Comparison of ENCODE assay signal across 23 cellular contexts in the genomic region with DNA sequence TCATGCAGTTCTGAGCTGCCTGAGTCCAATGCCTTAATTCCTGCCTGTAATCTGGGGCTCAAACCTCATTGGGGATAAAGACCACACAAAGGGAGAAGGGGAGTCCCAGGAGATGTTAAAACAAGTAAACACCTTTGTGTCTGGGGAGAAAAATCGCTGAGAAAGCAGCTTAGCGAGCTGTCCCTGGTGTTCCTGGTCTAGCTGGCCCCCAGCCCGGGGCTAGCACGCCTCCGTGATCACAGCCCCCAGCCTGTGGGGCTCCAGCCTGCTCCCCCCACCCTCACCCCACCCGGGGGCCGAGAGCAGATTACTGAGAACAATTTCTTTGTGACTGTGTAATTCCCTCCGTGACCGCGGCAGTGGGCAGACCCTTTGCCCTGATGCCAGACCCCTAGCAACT. TPM values are rescaled to one million over a fixed set of nuclear protein-coding genes. Genes with fewer than 3 reads are reported as not detected.
DNase-seq lines count a peak whose midpoint lies in the region; ATAC-seq and TF ChIP-seq lines count a peak whose summit lies in the region.
"Had no signal": no experiment of that assay in that cellular context is flagged by ENCODE, and none has a peak within 500 bp of the region (broad histone marks: within the 10 kb centered on the region; RNA-seq: fewer than 3 reads in every experiment).

No MANE protein-coding gene starts in this region.

- peaks cover 64% of the 10 kb centered on the region for H3K4me1 Mint-ChIP-seq in nephron progenitor cell
- peaks cover 8% of the 10 kb centered on the region for H3K4me1 Mint-ChIP-seq in type B pancreatic cell (ENCODE audit: unreplicated experiment)
- H3K4me1 Mint-ChIP-seq in stimulated activated memory B cell treated with anti-CD40 and anti-IgM and Interleukin-4, amounts not matched to agents 10 μg/mL and 1 μg/mL and 100 μg/mL, for 72 hours = peaks cover 18% of the 10 kb centered on the region

- H3K27ac ChIP-seq in cardiac muscle cell (peak overlapping the region; percentile 28), coronary artery (no peak overlapping the region)

- H3K27ac Mint-ChIP-seq in nephron progenitor cell (peak overlapping the region; percentile 67), type B pancreatic cell (no peak overlapping the region)
- no peak overlapping the region for H3K27ac Mint-ChIP-seq in stimulated activated memory B cell treated with anti-CD40 and anti-IgM and Interleukin-4, amounts not matched to agents 10 μg/mL and 1 μg/mL and 100 μg/mL, for 72 hours
- H3K27ac Mint-ChIP-seq: CD8-positive, alpha-beta T cell had no signal

- intact Hi-C loops in Right ventricle myocardium superior (cut with DNase I) = no loop called here

- TF ChIP-seq CTCF in cardiac muscle cell (IDR thresholded peaks at IDR 0.05; ENCODE audit: low read depth, low read length) (no peak), coronary artery (IDR thresholded peaks at IDR 0.05) (no peak), nephron progenitor cell (IDR thresholded peaks at IDR 0.05) (no peak), type B pancreatic cell (conservative IDR thresholded peaks at IDR 0.05) (no peak)

- H3K36me3 Mint-ChIP-seq in nephron progenitor cell (ENCODE audit: low read depth) = peaks cover 32% of the 10 kb centered on the region
- H3K36me3 Mint-ChIP-seq in type B pancreatic cell = peaks cover 4% of the 10 kb centered on the region
- H3K36me3 Mint-ChIP-seq in stimulated activated memory B cell treated with anti-CD40 and anti-IgM and Interleukin-4, amounts not matched to agents 10 μg/mL and 1 μg/mL and 100 μg/mL, for 72 hours = peaks cover 51% of the 10 kb centered on the region

- no peak overlapping the region for H3K4me3 ChIP-seq in cardiac muscle cell
- no peak overlapping the region for H3K4me3 ChIP-seq in coronary artery

- H3K27me3 ChIP-seq in cardiac muscle cell = no peaks in the 10 kb centered on the region

- no peak for DNase-seq in cardiac muscle cell (ENCODE audit: low read depth in 1 of 2, low spot score in 1 of 2)
- DNase-seq in Right ventricle myocardium superior = no peak
- DNase-seq in coronary artery (ENCODE audit: low spot score) = peak; percentile 40
- DNase-seq in nephron progenitor cell = no peak
- no peak for DNase-seq in type B pancreatic cell (ENCODE audit: extremely low spot score, unreplicated experiment)
- DNase-seq: C1 segment of cervical spinal cord; Caco-2; CD8-positive, alpha-beta T cell; DND-41; HCEC 1CT; KBM-7; MV-4-11; NCI-H1105; NCI-H1436 treated with DMSO at 0.1 percent for 48 hours; NCI-H187 treated with DMSO at 0.1 percent for 48 hours; NCI-H2107; NCI-H446; NCI-H524 treated with DMSO at 0.1 percent for 48 hours; NCI-H774; RPMI8226; SHP77 treated with DMSO at 0.1 percent for 48 hours had no signal

- H3K27me3 Mint-ChIP-seq in nephron progenitor cell (ENCODE audit: low read depth, poor library complexity) = no peaks in the 10 kb centered on the region
- no peaks in the 10 kb centered on the region for H3K27me3 Mint-ChIP-seq in type B pancreatic cell
- no peaks in the 10 kb centered on the region for H3K27me3 Mint-ChIP-seq in stimulated activated memory B cell treated with anti-CD40 and anti-IgM and Interleukin-4, amounts not matched to agents 10 μg/mL and 1 μg/mL and 100 μg/mL, for 72 hours

- H3K9me3 Mint-ChIP-seq in nephron progenitor cell (no peaks in the 10 kb centered on the region), type B pancreatic cell (no peaks in the 10 kb centered on the region)
- no peaks in the 10 kb centered on the region for H3K9me3 Mint-ChIP-seq in stimulated activated memory B cell treated with anti-CD40 and anti-IgM and Interleukin-4, amounts not matched to agents 10 μg/mL and 1 μg/mL and 100 μg/mL, for 72 hours
- H3K9me3 Mint-ChIP-seq: CD8-positive, alpha-beta T cell had no signal

- no peaks in the 10 kb centered on the region for H3K9me3 ChIP-seq in cardiac muscle cell (ENCODE audit: low read depth)
- H3K9me3 ChIP-seq: Caco-2 had no signal

- no peaks in the 10 kb centered on the region for H3K4me1 ChIP-seq in cardiac muscle cell (ENCODE audit: low read depth)
- H3K4me1 ChIP-seq: Caco-2 had no signal

- H3K36me3 ChIP-seq in cardiac muscle cell = peaks cover 18% of the 10 kb centered on the region

- no peak for ATAC-seq in Right ventricle myocardium superior (ENCODE audit: poor library complexity)
- ATAC-seq in stimulated activated memory B cell treated with anti-CD40 and anti-IgM and Interleukin-4, amounts not matched to agents 10 μg/mL and 1 μg/mL and 100 μg/mL, for 72 hours = no peak
- no peak for ATAC-seq in GM18517 (IDR thresholded peaks at IDR 0.05; ENCODE audit: unreplicated experiment)
- ATAC-seq: CD8-positive, alpha-beta T cell had no signal

- H3K4me3 Mint-ChIP-seq in nephron progenitor cell (no peak overlapping the region), type B pancreatic cell (no peak overlapping the region)
- no peak overlapping the region for H3K4me3 Mint-ChIP-seq in stimulated activated memory B cell treated with anti-CD40 and anti-IgM and Interleukin-4, amounts not matched to agents 10 μg/mL and 1 μg/mL and 100 μg/mL, for 72 hours
- H3K4me3 Mint-ChIP-seq: CD8-positive, alpha-beta T cell had no signal

RNA-seq across cellular contexts. Expression of gene DPCD, which starts 24.8 kb away (rescaled TPM):
- total RNA-seq in cardiac muscle cell (120 and 257 TPM in 2 replicates), Right ventricle myocardium superior (22.7 TPM), type B pancreatic cell (ENCODE audit: low replicate concordance) (32.3 and 37.3 TPM in 2 replicates)
- 146 and 161 TPM in 2 replicates for polyA plus RNA-seq in cardiac muscle cell

RNA-seq across cellular contexts. Expression of gene POLL, which starts 24.8 kb away (rescaled TPM):
- 27.6 and 28.0 TPM in 2 replicates for total RNA-seq in cardiac muscle cell
- 41.7 and 43.0 TPM in 2 replicates for polyA plus RNA-seq in cardiac muscle cell
- total RNA-seq in Right ventricle myocardium superior = 15.8 TPM
- 39.3 and 39.8 TPM in 2 replicates for total RNA-seq in type B pancreatic cell (ENCODE audit: low replicate concordance)
